In the genomic region with DNA sequence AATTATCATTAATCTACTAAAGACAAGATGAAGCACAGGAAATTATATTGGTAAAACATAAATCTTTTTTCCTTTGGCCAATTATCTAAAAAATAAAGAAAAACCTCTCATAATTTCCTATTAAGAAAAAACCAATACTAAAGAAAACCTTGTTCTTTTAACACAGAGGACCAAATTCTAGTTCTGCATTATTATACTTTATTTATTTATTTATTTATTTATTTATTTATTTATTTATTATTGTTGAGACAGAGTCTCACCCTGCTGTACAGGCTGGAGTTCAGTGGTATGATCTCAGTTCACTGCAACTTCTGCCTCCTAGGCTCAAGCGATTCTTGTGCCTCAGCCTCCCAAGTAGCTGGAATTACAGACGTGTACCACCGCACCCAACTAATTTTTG, we compare ENCODE assay signal across 1 cellular context.
TF ChIP-seq lines count a peak whose summit lies in the region.

No MANE protein-coding gene starts in this region.

TF ChIP-seq in HEK293, 187 proteins besides CTCF, POLR2A, EP300 and RAD21 (continued from another document and continues in another):
- peak; percentile 60 for TF ChIP-seq ZXDB (tag by site-specific recombination; IDR thresholded peaks at IDR 0.05)
- no peak for TF ChIP-seq ZNF610 (tag by site-specific recombination; IDR thresholded peaks at IDR 0.05; ENCODE audit: borderline replicate concordance)
- no peak for TF ChIP-seq PRDM10 (tag by site-specific recombination; IDR thresholded peaks at IDR 0.05)
- TF ChIP-seq ZNF529 (tag by site-specific recombination; IDR thresholded peaks at IDR 0.05; ENCODE audit: insufficient replicate concordance), result peak; percentile 28
- no peak for TF ChIP-seq ZBTB10 (tag by site-specific recombination; IDR thresholded peaks at IDR 0.05)
- no peak for TF ChIP-seq ZNF558 (tag by site-specific recombination; IDR thresholded peaks at IDR 0.05)
- TF ChIP-seq ZNF10 (tag by site-specific recombination; IDR thresholded peaks at IDR 0.05), result no peak
- no peak for TF ChIP-seq ZNF571 (tag by site-specific recombination; IDR thresholded peaks at IDR 0.05)
- TF ChIP-seq ZNF416 (tag by site-specific recombination; IDR thresholded peaks at IDR 0.05), result no peak
- TF ChIP-seq ELK4 (IDR thresholded peaks at IDR 0.05; ENCODE audit: borderline replicate concordance, low read depth, low read length), result no peak
- no peak for TF ChIP-seq ZFP41 (tag by site-specific recombination; IDR thresholded peaks at IDR 0.05; ENCODE audit: borderline replicate concordance)
- no peak for TF ChIP-seq PRDM1 (tag by site-specific recombination; IDR thresholded peaks at IDR 0.05)
- TF ChIP-seq SCRT1 (tag by site-specific recombination; IDR thresholded peaks at IDR 0.05; ENCODE audit: borderline replicate concordance), result no peak
- no peak for TF ChIP-seq ZIC2 (tag by site-specific recombination; IDR thresholded peaks at IDR 0.05)
- no peak for TF ChIP-seq SALL2 (tag by site-specific recombination; IDR thresholded peaks at IDR 0.05; ENCODE audit: borderline replicate concordance)
- TF ChIP-seq ZNF174 (tag by site-specific recombination; IDR thresholded peaks at IDR 0.05), result no peak
- peak; percentile 65 for TF ChIP-seq ZNF510 (tag by site-specific recombination; IDR thresholded peaks at IDR 0.05; ENCODE audit: insufficient replicate concordance)
- TF ChIP-seq ZBTB6 (tag by site-specific recombination; IDR thresholded peaks at IDR 0.05), result no peak
- TF ChIP-seq KLF1 (tag by site-specific recombination; IDR thresholded peaks at IDR 0.05), result no peak
- no peak for TF ChIP-seq HIC1 (tag by site-specific recombination; IDR thresholded peaks at IDR 0.05)
- no peak; the same call in 1 of the 2 replicates for TF ChIP-seq MZF1 (tag by site-specific recombination; IDR thresholded peaks at IDR 0.05; ENCODE audit: borderline replicate concordance)
- no peak for TF ChIP-seq ZNF350 (tag by site-specific recombination; IDR thresholded peaks at IDR 0.05)
- TF ChIP-seq GLI2 (tag by site-specific recombination; IDR thresholded peaks at IDR 0.05; ENCODE audit: borderline replicate concordance, low read depth), result no peak; the same call in 1 of the 2 replicates
- no peak for TF ChIP-seq ZNF148 (tag by site-specific recombination; IDR thresholded peaks at IDR 0.05; ENCODE audit: borderline replicate concordance)
- no peak for TF ChIP-seq ZNF157 (tag by site-specific recombination; IDR thresholded peaks at IDR 0.05)
- TF ChIP-seq, protein P1, sequence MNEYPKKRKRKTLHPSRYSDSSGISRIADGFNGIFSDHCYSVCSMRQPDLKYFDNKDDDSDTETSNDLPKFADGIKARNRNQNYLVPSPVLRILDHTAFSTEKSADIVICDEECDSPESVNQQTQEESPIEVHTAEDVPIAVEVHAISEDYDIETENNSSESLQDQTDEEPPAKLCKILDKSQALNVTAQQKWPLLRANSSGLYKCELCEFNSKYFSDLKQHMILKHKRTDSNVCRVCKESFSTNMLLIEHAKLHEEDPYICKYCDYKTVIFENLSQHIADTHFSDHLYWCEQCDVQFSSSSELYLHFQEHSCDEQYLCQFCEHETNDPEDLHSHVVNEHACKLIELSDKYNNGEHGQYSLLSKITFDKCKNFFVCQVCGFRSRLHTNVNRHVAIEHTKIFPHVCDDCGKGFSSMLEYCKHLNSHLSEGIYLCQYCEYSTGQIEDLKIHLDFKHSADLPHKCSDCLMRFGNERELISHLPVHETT (tag by site-specific recombination; IDR thresholded peaks at IDR 0.05), result no peak
- TF ChIP-seq ZNF645 (tag by site-specific recombination; IDR thresholded peaks at IDR 0.05), result no peak
- TF ChIP-seq, protein P2, sequence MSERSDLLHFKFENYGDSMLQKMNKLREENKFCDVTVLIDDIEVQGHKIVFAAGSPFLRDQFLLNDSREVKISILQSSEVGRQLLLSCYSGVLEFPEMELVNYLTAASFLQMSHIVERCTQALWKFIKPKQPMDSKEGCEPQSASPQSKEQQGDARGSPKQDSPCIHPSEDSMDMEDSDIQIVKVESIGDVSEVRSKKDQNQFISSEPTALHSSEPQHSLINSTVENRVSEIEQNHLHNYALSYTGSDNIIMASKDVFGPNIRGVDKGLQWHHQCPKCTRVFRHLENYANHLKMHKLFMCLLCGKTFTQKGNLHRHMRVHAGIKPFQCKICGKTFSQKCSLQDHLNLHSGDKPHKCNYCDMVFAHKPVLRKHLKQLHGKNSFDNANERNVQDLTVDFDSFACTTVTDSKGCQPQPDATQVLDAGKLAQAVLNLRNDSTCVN (tag by site-specific recombination; optimal IDR thresholded peaks at IDR 0.05), result no peak
- no peak for TF ChIP-seq ZFP3 (tag by site-specific recombination; IDR thresholded peaks at IDR 0.05; ENCODE audit: low read depth)
- no peak for TF ChIP-seq ZNF114 (tag by site-specific recombination; IDR thresholded peaks at IDR 0.05)
- TF ChIP-seq ZFP37 (tag by site-specific recombination; IDR thresholded peaks at IDR 0.05), result no peak
- no peak for TF ChIP-seq ZNF473 (tag by site-specific recombination; IDR thresholded peaks at IDR 0.05)
- TF ChIP-seq ZNF521 (tag by site-specific recombination; IDR thresholded peaks at IDR 0.05), result no peak
- no peak for TF ChIP-seq ZNF214 (tag by site-specific recombination; IDR thresholded peaks at IDR 0.05; ENCODE audit: borderline replicate concordance)
- no peak for TF ChIP-seq ZNF830 (tag by site-specific recombination; IDR thresholded peaks at IDR 0.05; ENCODE audit: low read depth)
- TF ChIP-seq HOXD13 (CRISPR knock-in tag; IDR thresholded peaks at IDR 0.05; ENCODE audit: borderline replicate concordance), result no peak
- no peak for TF ChIP-seq ZNF585B (tag by site-specific recombination; IDR thresholded peaks at IDR 0.05)
- no peak for TF ChIP-seq HOXA7 (CRISPR knock-in tag; IDR thresholded peaks at IDR 0.05; ENCODE audit: borderline replicate concordance)
- no peak for TF ChIP-seq ZSCAN23 (tag by site-specific recombination; IDR thresholded peaks at IDR 0.05)
- no peak for TF ChIP-seq ZNF621 (tag by site-specific recombination; IDR thresholded peaks at IDR 0.05)
- peak; percentile 66 for TF ChIP-seq ZNF623 (tag by site-specific recombination; IDR thresholded peaks at IDR 0.05)
